21 cellular contexts compared by ENCODE assay signal in genomic region chr6:6998194-6998569, GRCh38.
DNase-seq lines count a peak whose midpoint lies in the region; ATAC-seq, FAIRE-seq and TF ChIP-seq lines count a peak whose summit lies in the region.
"Had no signal": no experiment of that assay in that cellular context is flagged by ENCODE, and none has a peak within 500 bp of the region (broad histone marks: within the 10 kb centered on the region; RNA-seq: fewer than 3 reads in every experiment).

No MANE protein-coding gene starts in this region.

- peak overlapping the region; percentile 0 for H3K27ac Mint-ChIP-seq in mesothelial cell of epicardium
- no peak overlapping the region for H3K27ac Mint-ChIP-seq in activated CD4-positive, alpha-beta T cell treated with anti-CD3 and anti-CD28 coated beads for 36 hours
- H3K27ac Mint-ChIP-seq: activated T-helper 17 cell treated with anti-CD3 and anti-CD28 coated beads, Interleukin-2, amount 50 U/mL, for 72 hours; HFFc6 had no signal

- WGBS in K562 (ENCODE audit: insufficient coverage, low coverage, missing lambda C conversion rate), result 33% methylated on average over 6 of the region's 6 CpGs

- H4K20me1 ChIP-seq in K562 (replicated peaks; ENCODE audit: control insufficient read depth, insufficient read depth, low read length), result no peaks in the 10 kb centered on the region
- H4K20me1 ChIP-seq: BLaER1 had no signal

- no peak overlapping the region; a peak in 1 of 4 replicates for H3K9ac ChIP-seq in K562 (ENCODE audit: insufficient read depth in 1 of 2, low read depth in 2 of 2, low read length in 2 of 2)
- H3K9ac ChIP-seq: BLaER1 had no signal

- peaks cover 0 to 16% of the 10 kb centered on the region in 2 experiments; a peak in 3 of 5 replicates for H3K4me1 ChIP-seq in K562 (replicated peaks in 1 of 2; ENCODE audit: control insufficient read depth in 2 of 2, insufficient read depth in 2 of 2, low read length in 2 of 2)
- H3K4me1 ChIP-seq: ascending aorta, BLaER1 had no signal

- no peaks in the 10 kb centered on the region for H3K9me3 Mint-ChIP-seq in mesothelial cell of epicardium
- no peaks in the 10 kb centered on the region for H3K9me3 Mint-ChIP-seq in activated CD4-positive, alpha-beta T cell treated with anti-CD3 and anti-CD28 coated beads for 36 hours (ENCODE audit: low read depth)
- H3K9me3 Mint-ChIP-seq: activated T-helper 17 cell treated with anti-CD3 and anti-CD28 coated beads, Interleukin-2, amount 50 U/mL, for 72 hours; HFFc6 had no signal

- H3K4me3 Mint-ChIP-seq in mesothelial cell of epicardium, result no peak overlapping the region
- no peak overlapping the region for H3K4me3 Mint-ChIP-seq in activated CD4-positive, alpha-beta T cell treated with anti-CD3 and anti-CD28 coated beads for 36 hours
- H3K4me3 Mint-ChIP-seq: activated T-helper 17 cell treated with anti-CD3 and anti-CD28 coated beads, Interleukin-2, amount 50 U/mL, for 72 hours; HFFc6 had no signal

- DNase-seq in DMS53 treated with DMSO at 0.1 percent for 48 hours (lab: John Stamatoyannopoulos, UW; ENCODE audit: unreplicated experiment), result peak; percentile 14
- peak; percentile 3 for DNase-seq in LHCN-M2 (ENCODE audit: low read depth)
- DNase-seq in K562 (ENCODE audit: extremely low read depth in 1 of 4, low spot score in 3 of 4), result no peak
- DNase-seq in mesothelial cell of epicardium (ENCODE audit: low spot score in 2 of 2, unreplicated experiment in 2 of 2), result no peak
- DNase-seq in activated naive CD4-positive, alpha-beta T cell treated with Interleukin-2 at 50 U/mL for 16 hours, result no peak
- no peak for DNase-seq in activated CD4-positive, alpha-beta T cell treated with anti-CD3 and anti-CD28 coated beads for 36 hours
- DNase-seq: cortex of kidney; DMS153; HFFc6; Karpas-422; kidney glomerular epithelial cell; NCI-H187 treated with DMSO at 0.1 percent for 48 hours; posterior cingulate gyrus; SIG-M5; stimulated activated CD4-positive, alpha-beta T cell treated with anti-CD3 and anti-CD28 coated beads, Interleukin-15, amount 100 ng/mL, for 24 hours had no signal

- no peaks in the 10 kb centered on the region for H3K9me3 ChIP-seq in K562 (replicated peaks; ENCODE audit: control insufficient read depth, insufficient read depth, low read depth, low read length)
- H3K9me3 ChIP-seq: ascending aorta, BLaER1, esophagus muscularis mucosa had no signal

- no peak overlapping the region for H2AFZ ChIP-seq in K562 (ENCODE audit: low read depth, low read length)

- no peak for FAIRE-seq in K562 (lab: Jason Lieb, UNC)

- intact Hi-C loops in K562 (cut with micrococcal nuclease), result no loop called here
- intact Hi-C loops in activated CD4-positive, alpha-beta T cell treated with anti-CD3 and anti-CD28 coated beads for 36 hours (cut with DNase I, micrococcal nuclease), result no loop called here

- TF ChIP-seq RAD21 in K562 (CRISPR knock-in tag; conservative IDR thresholded peaks at IDR 0.05 in 1 of 2, IDR thresholded peaks at IDR 0.05 in 1 of 2), result peak in 1 of 2 experiments; percentile 33; a peak in 1 of 4 replicates

- TF ChIP-seq EP300 in K562 (IDR thresholded peaks at IDR 0.05; ENCODE audit: low read length), result no peak

- H3K4me1 Mint-ChIP-seq in mesothelial cell of epicardium, result no peaks in the 10 kb centered on the region
- no peaks in the 10 kb centered on the region for H3K4me1 Mint-ChIP-seq in activated CD4-positive, alpha-beta T cell treated with anti-CD3 and anti-CD28 coated beads for 36 hours
- H3K4me1 Mint-ChIP-seq: activated T-helper 17 cell treated with anti-CD3 and anti-CD28 coated beads, Interleukin-2, amount 50 U/mL, for 72 hours had no signal

- ATAC-seq in K562 (peak; percentile 63), HG03432 (IDR thresholded peaks at IDR 0.05; ENCODE audit: unreplicated experiment) (no peak), HG03342 (IDR thresholded peaks at IDR 0.05; ENCODE audit: unreplicated experiment) (no peak)
- ATAC-seq in activated CD4-positive, alpha-beta T cell treated with anti-CD3 and anti-CD28 coated beads for 36 hours, result no peak
- ATAC-seq: activated T-helper 17 cell treated with anti-CD3 and anti-CD28 coated beads, Interleukin-2, amount 50 U/mL, for 72 hours had no signal

- no peaks in the 10 kb centered on the region for H3K27me3 ChIP-seq in K562 (ENCODE audit: control insufficient read depth in 2 of 2, insufficient read depth in 2 of 2, low read length in 2 of 2)
- H3K27me3 ChIP-seq: ascending aorta, BLaER1, esophagus muscularis mucosa had no signal

- TF ChIP-seq CTCF in K562 (IDR thresholded peaks at IDR 0.05 in 2 of 3, conservative IDR thresholded peaks at IDR 0.05 in 1 of 3; ENCODE audit: insufficient read depth in 2 of 3, low read depth in 1 of 3, low read length in 3 of 3) (no peak), mesothelial cell of epicardium (IDR thresholded peaks at IDR 0.05; ENCODE audit: unreplicated experiment) (no peak)

- H3K79me2 ChIP-seq in K562 (ENCODE audit: control insufficient read depth, insufficient read depth, low read length), result no peaks in the 10 kb centered on the region

- no peak overlapping the region for H3K4me2 ChIP-seq in K562 (ENCODE audit: insufficient read depth, low read length)
- H3K4me2 ChIP-seq: BLaER1 had no signal

- H3K27me3 Mint-ChIP-seq in mesothelial cell of epicardium (ENCODE audit: low read depth), result no peaks in the 10 kb centered on the region
- peaks cover 2% of the 10 kb centered on the region for H3K27me3 Mint-ChIP-seq in activated CD4-positive, alpha-beta T cell treated with anti-CD3 and anti-CD28 coated beads for 36 hours

- H3K36me3 Mint-ChIP-seq in mesothelial cell of epicardium, result no peaks in the 10 kb centered on the region
- H3K36me3 Mint-ChIP-seq in activated CD4-positive, alpha-beta T cell treated with anti-CD3 and anti-CD28 coated beads for 36 hours (ENCODE audit: low read depth), result no peaks in the 10 kb centered on the region

- H3K4me3 ChIP-seq in K562, result no peak overlapping the region
- H3K4me3 ChIP-seq: ascending aorta, BLaER1, esophagus muscularis mucosa had no signal

- in situ Hi-C loops in K562 (cut with MboI), result no loop called here

- H3K9me1 ChIP-seq in K562 (ENCODE audit: control insufficient read depth, insufficient read depth, low read length), result no peaks in the 10 kb centered on the region

- POLR2A ChIA-PET in K562 (lab: Yijun Ruan, JAX), result interaction anchor here (0.5 to 1.2 kb wide), 4 partner anchors 10 to 50 kb away, joined by 3 to 6 read pairs (median 4); no protein-coding TSS in a partner anchor
- POLR2A ChIA-PET in activated CD4-positive, alpha-beta T cell treated with anti-CD3 and anti-CD28 coated beads for 36 hours (lab: Charles Lee), result no interaction called here

- TF ChIP-seq POLR2A in K562 (conservative IDR thresholded peaks at IDR 0.05), result no peak

- BruUV-seq in K562 (replicated peaks; lab: Mats Ljungman, UMichigan), result no TSS peak

- CTCF ChIA-PET in K562 (lab: Yijun Ruan, JAX; ENCODE audit: low intra/inter-chr PET ratio), result no interaction called here
- CTCF ChIA-PET in activated CD4-positive, alpha-beta T cell treated with anti-CD3 and anti-CD28 coated beads for 36 hours (lab: Charles Lee), result no interaction called here

- no peak overlapping the region for H3K27ac ChIP-seq in K562 (ENCODE audit: extremely low read depth, low read depth, low read length)
- H3K27ac ChIP-seq: ascending aorta, BLaER1, esophagus muscularis mucosa had no signal

- H3K36me3 ChIP-seq in K562 (ENCODE audit: control insufficient read depth, insufficient read depth, low read length), result no peaks in the 10 kb centered on the region
- H3K36me3 ChIP-seq: ascending aorta, BLaER1, esophagus muscularis mucosa had no signal

TF ChIP-seq in K562, 482 proteins besides CTCF, POLR2A, EP300 and RAD21 (continues in another document):
- TF ChIP-seq ATF3 (IDR thresholded peaks at IDR 0.05), result peak; percentile 96
- TF ChIP-seq ATF3 (CRISPR knock-in tag; conservative IDR thresholded peaks at IDR 0.05), result no peak; the same call in 1 of the 2 replicates
- no peak for TF ChIP-seq ZNF311 (CRISPR knock-in tag; IDR thresholded peaks at IDR 0.05)
- TF ChIP-seq, protein P1, sequence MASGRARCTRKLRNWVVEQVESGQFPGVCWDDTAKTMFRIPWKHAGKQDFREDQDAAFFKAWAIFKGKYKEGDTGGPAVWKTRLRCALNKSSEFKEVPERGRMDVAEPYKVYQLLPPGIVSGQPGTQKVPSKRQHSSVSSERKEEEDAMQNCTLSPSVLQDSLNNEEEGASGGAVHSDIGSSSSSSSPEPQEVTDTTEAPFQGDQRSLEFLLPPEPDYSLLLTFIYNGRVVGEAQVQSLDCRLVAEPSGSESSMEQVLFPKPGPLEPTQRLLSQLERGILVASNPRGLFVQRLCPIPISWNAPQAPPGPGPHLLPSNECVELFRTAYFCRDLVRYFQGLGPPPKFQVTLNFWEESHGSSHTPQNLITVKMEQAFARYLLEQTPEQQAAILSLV (tag; IDR thresholded peaks at IDR 0.05), result peak; percentile 81
- no peak for TF ChIP-seq DPF2 (IDR thresholded peaks at IDR 0.05)
- TF ChIP-seq, protein P2, sequence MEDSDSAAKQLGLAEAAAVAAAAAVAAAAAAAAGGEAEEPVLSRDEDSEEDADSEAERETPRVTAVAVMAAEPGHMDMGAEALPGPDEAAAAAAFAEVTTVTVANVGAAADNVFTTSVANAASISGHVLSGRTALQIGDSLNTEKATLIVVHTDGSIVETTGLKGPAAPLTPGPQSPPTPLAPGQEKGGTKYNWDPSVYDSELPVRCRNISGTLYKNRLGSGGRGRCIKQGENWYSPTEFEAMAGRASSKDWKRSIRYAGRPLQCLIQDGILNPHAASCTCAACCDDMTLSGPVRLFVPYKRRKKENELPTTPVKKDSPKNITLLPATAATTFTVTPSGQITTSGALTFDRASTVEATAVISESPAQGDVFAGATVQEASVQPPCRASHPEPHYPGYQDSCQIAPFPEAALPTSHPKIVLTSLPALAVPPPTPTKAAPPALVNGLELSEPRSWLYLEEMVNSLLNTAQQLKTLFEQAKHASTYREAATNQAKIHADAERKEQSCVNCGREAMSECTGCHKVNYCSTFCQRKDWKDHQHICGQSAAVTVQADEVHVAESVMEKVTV (CRISPR knock-in tag; IDR thresholded peaks at IDR 0.05), result no peak
- TF ChIP-seq CEBPG (CRISPR knock-in tag; IDR thresholded peaks at IDR 0.05), result peak; percentile 84
- peak; percentile 92 to 97 for TF ChIP-seq CEBPG (tag; conservative IDR thresholded peaks at IDR 0.05 in 1 of 2, IDR thresholded peaks at IDR 0.05 in 1 of 2)

Comparison
In these comparisons a context has a peak if more than half of its experiments do, and no peak if none do; other contexts are left out.
1. DNase-seq: peak in DMS53 treated with DMSO at 0.1 percent for 48 hours (single experiment) and LHCN-M2 (single experiment); none in K562 (0 of 4), mesothelial cell of epicardium (0 of 2), activated naive CD4-positive, alpha-beta T cell treated with Interleukin-2 at 50 U/mL for 16 hours (single experiment) and activated CD4-positive, alpha-beta T cell treated with anti-CD3 and anti-CD28 coated beads for 36 hours (single experiment).